20 cellular contexts compared by ENCODE assay signal in genomic region chr6:39078695-39079094, GRCh38. TPM values are rescaled to one million over a fixed set of nuclear protein-coding genes. Genes with fewer than 3 reads are reported as not detected.
"Had no signal": no experiment of that assay in that cellular context is flagged by ENCODE, and none has a peak within 500 bp of the region (broad histone marks: within the 10 kb centered on the region; RNA-seq: fewer than 3 reads in every experiment).

No MANE protein-coding gene starts in this region.

- H3K27ac Mint-ChIP-seq: naive thymus-derived CD4-positive, alpha-beta T cell had no signal

- H3K4me3 Mint-ChIP-seq: naive thymus-derived CD4-positive, alpha-beta T cell had no signal

- H3K9me3 Mint-ChIP-seq: naive thymus-derived CD4-positive, alpha-beta T cell had no signal

- H3K36me3 Mint-ChIP-seq: naive thymus-derived CD4-positive, alpha-beta T cell had no signal

- ATAC-seq: esophagus mucosa; heart left ventricle; left ventricle myocardium superior; naive thymus-derived CD4-positive, alpha-beta T cell; right cardiac atrium had no signal

- DNase-seq: effector CD8-positive, alpha-beta T cell; heart left ventricle; hippocampal formation; kidney glomerular epithelial cell; left ventricle myocardium superior; mesendoderm; naive thymus-derived CD4-positive, alpha-beta T cell; ovary; right cardiac atrium; small intestine; stimulated activated CD4-positive, alpha-beta T cell treated with anti-CD3 and anti-CD28 coated beads, Interleukin-12 subunit alpha, Interleukin-12 subunit beta, amount 100 ng/mL, for 4 hours; stimulated activated naive CD4-positive, alpha-beta T cell treated with Interleukin-2 at 50 U/mL for 16 hours; thyroid gland; uterus had no signal

RNA-seq across cellular contexts. Expression of gene GLP1R, which starts 30.1 kb away (rescaled TPM):
- total RNA-seq: chondrocyte; dermis microvascular lymphatic vessel endothelial cell; fibroblast of lung; glomerular endothelial cell; naive thymus-derived CD4-positive, alpha-beta T cell; ovary; posterior vena cava had no signal
